Comparison of ENCODE assay signal across 11 cellular contexts in genomic region chr6:35391240-35391968, GRCh38. TPM values are rescaled to one million over a fixed set of nuclear protein-coding genes. Genes with fewer than 3 reads are reported as not detected.
DNase-seq lines count a peak whose midpoint lies in the region; ATAC-seq and FAIRE-seq lines count a peak whose summit lies in the region.
"Had no signal": no experiment of that assay in that cellular context is flagged by ENCODE, and none has a peak within 500 bp of the region (broad histone marks: within the 10 kb centered on the region; RNA-seq: fewer than 3 reads in every experiment).

No MANE protein-coding gene starts in this region.

- in situ Hi-C loops in Caki2 (cut with HindIII; ENCODE audit: low pct_unique_long_range_greater_than_20kb, low sequenced_read_pairs) = no loop called here

- FAIRE-seq in RCC 7860 (lab: Jason Lieb, UNC) = peak; percentile 46

- no peak for ATAC-seq in GM19397 (IDR thresholded peaks at IDR 0.05; ENCODE audit: unreplicated experiment)
- no peak for ATAC-seq in activated CD4-positive, CD25-positive, alpha-beta regulatory T cell treated with anti-CD3 and anti-CD28 coated beads, Interleukin-2, amount 50 U/mL, for 24 hours

- peak; percentile 24 for DNase-seq in Caki2 (ENCODE audit: low read depth)
- DNase-seq in RCC 7860 (ENCODE audit: low spot score) = peak; percentile 88
- peak; percentile 92 to 94 for DNase-seq in dermis microvascular lymphatic vessel endothelial cell (ENCODE audit: low read depth in 2 of 2)
- peak; percentile 92 for DNase-seq in non-pigmented ciliary epithelial cell (ENCODE audit: low read depth)
- no peak for DNase-seq in stimulated activated naive CD4-positive, alpha-beta T cell treated with Interleukin-2 at 50 U/mL for 16 hours (lab: John Stamatoyannopoulos, UW)
- DNase-seq in NCI-H524 (lab: John Stamatoyannopoulos, UW) = no peak
- DNase-seq: NCI-H524 treated with DMSO at 0.1 percent for 48 hours, sigmoid colon, tibial artery had no signal

RNA-seq across cellular contexts. Expression of gene PPARD, which starts 49.0 kb away (rescaled TPM):
- 2.8 TPM in 2 replicates for total RNA-seq in Caki2 (2014; rRNA removed; shearing (Covaris generic); ENCODE audit: low replicate concordance)
- 4.0 and 8.9 TPM in 2 replicates for total RNA-seq in dermis microvascular lymphatic vessel endothelial cell

Comparison
In these comparisons a context has a peak if more than half of its experiments do, and no peak if none do; other contexts are left out.
1. DNase-seq: peak in Caki2 (single experiment), RCC 7860 (single experiment), dermis microvascular lymphatic vessel endothelial cell (2 of 2) and non-pigmented ciliary epithelial cell (single experiment); none in stimulated activated naive CD4-positive, alpha-beta T cell treated with Interleukin-2 at 50 U/mL for 16 hours (single experiment) and NCI-H524 (0 of 2).